ENCODE assay signal across 8 cellular contexts in genomic region chr9:128771745-128772519, GRCh38. TPM values are rescaled to one million over a fixed set of nuclear protein-coding genes. Genes with fewer than 3 reads are reported as not detected.
DNase-seq lines count a peak whose midpoint lies in the region; ATAC-seq and TF ChIP-seq lines count a peak whose summit lies in the region.

ZER1 (minus strand) TSS chr9:128771927; CDS start chr9:128755565, 16,362 bp downstream.

- ATAC-seq in GM21576 (IDR thresholded peaks at IDR 0.05; ENCODE audit: unreplicated experiment) (peak; percentile 83), esophagus mucosa (peak; percentile 97)

- H3K27ac Mint-ChIP-seq in activated T-cell treated with anti-CD3 and anti-CD28 coated beads, Interleukin-2, amount 50 U/mL, for 24 hours, result peak within 1 kb of the TSS; percentile 94

- no peaks in the 10 kb centered on the region for H3K9me3 ChIP-seq in muscle layer of duodenum (ENCODE audit: control insufficient read depth in 1 of 2, low read length in 2 of 2)

- DNase-seq in DMS 273 (lab: John Stamatoyannopoulos, UW; ENCODE audit: unreplicated experiment), result peak; percentile 96
- DNase-seq in Jurkat, Clone E6-1 (ENCODE audit: low read depth, low spot score), result peak; percentile 76
- peak; percentile 98 for DNase-seq in activated T-cell treated with anti-CD3 and anti-CD28 coated beads, Interleukin-2, amount 50 U/mL, for 24 hours
- DNase-seq in stimulated activated CD8-positive, alpha-beta memory T cell treated with anti-CD3 and anti-CD28 coated beads, Interleukin-7, amount 100 ng/mL, for 24 hours (ENCODE audit: low read depth), result peak; percentile 90

- H3K27me3 ChIP-seq in muscle layer of duodenum (ENCODE audit: low read depth, low read length), result no peaks in the 10 kb centered on the region

- peak within 1 kb of the TSS; percentile 93 for H3K4me3 Mint-ChIP-seq in activated T-cell treated with anti-CD3 and anti-CD28 coated beads, Interleukin-2, amount 50 U/mL, for 24 hours

- H3K27ac ChIP-seq in muscle layer of duodenum (ENCODE audit: low read length), result peak within 1 kb of the TSS; percentile 90

- no peaks in the 10 kb centered on the region for H3K9me3 Mint-ChIP-seq in activated T-cell treated with anti-CD3 and anti-CD28 coated beads, Interleukin-2, amount 50 U/mL, for 24 hours

- H3K27me3 Mint-ChIP-seq in activated T-cell treated with anti-CD3 and anti-CD28 coated beads, Interleukin-2, amount 50 U/mL, for 24 hours, result no peaks in the 10 kb centered on the region

- H3K4me1 ChIP-seq in muscle layer of duodenum (ENCODE audit: control insufficient read depth in 1 of 2, insufficient read depth in 2 of 2, low read length in 2 of 2), result peaks cover 0 to 15% of the 10 kb centered on the region in 2 donors

- peak within 1 kb of the TSS; percentile 94 for H3K4me3 ChIP-seq in Jurkat, Clone E6-1 (ENCODE audit: low read length)
- H3K4me3 ChIP-seq in muscle layer of duodenum (ENCODE audit: low read depth in 1 of 2, low read length in 2 of 2), result peak within 1 kb of the TSS; percentile 96 to 97

- H3K4me1 Mint-ChIP-seq in activated T-cell treated with anti-CD3 and anti-CD28 coated beads, Interleukin-2, amount 50 U/mL, for 24 hours (ENCODE audit: low read depth), result peaks cover 35% of the 10 kb centered on the region

- H3K36me3 ChIP-seq in muscle layer of duodenum (ENCODE audit: control insufficient read depth in 1 of 2, insufficient read depth in 2 of 2, low read length in 2 of 2), result peaks cover 0 to 6% of the 10 kb centered on the region in 2 donors

- peaks cover 8% of the 10 kb centered on the region for H3K36me3 Mint-ChIP-seq in activated T-cell treated with anti-CD3 and anti-CD28 coated beads, Interleukin-2, amount 50 U/mL, for 24 hours (ENCODE audit: low read depth)

TF ChIP-seq in PFSK-1, 5 proteins besides CTCF, POLR2A, EP300 and RAD21:
- 0 out of 2 replicates have a peak, but pooled peaks have one; percentile 55 for TF ChIP-seq SIN3A (IDR thresholded peaks at IDR 0.05; ENCODE audit: borderline replicate concordance, insufficient read depth, low read length)
- peak; percentile 72 for TF ChIP-seq POLR2AphosphoS5 (IDR thresholded peaks at IDR 0.05; ENCODE audit: low read depth, low read length)
- peak; percentile 98 for TF ChIP-seq FOXP2 (optimal IDR thresholded peaks at IDR 0.05; ENCODE audit: borderline replicate concordance, extremely low read depth, extremely low read length, insufficient read depth)
- TF ChIP-seq, protein P1, sequence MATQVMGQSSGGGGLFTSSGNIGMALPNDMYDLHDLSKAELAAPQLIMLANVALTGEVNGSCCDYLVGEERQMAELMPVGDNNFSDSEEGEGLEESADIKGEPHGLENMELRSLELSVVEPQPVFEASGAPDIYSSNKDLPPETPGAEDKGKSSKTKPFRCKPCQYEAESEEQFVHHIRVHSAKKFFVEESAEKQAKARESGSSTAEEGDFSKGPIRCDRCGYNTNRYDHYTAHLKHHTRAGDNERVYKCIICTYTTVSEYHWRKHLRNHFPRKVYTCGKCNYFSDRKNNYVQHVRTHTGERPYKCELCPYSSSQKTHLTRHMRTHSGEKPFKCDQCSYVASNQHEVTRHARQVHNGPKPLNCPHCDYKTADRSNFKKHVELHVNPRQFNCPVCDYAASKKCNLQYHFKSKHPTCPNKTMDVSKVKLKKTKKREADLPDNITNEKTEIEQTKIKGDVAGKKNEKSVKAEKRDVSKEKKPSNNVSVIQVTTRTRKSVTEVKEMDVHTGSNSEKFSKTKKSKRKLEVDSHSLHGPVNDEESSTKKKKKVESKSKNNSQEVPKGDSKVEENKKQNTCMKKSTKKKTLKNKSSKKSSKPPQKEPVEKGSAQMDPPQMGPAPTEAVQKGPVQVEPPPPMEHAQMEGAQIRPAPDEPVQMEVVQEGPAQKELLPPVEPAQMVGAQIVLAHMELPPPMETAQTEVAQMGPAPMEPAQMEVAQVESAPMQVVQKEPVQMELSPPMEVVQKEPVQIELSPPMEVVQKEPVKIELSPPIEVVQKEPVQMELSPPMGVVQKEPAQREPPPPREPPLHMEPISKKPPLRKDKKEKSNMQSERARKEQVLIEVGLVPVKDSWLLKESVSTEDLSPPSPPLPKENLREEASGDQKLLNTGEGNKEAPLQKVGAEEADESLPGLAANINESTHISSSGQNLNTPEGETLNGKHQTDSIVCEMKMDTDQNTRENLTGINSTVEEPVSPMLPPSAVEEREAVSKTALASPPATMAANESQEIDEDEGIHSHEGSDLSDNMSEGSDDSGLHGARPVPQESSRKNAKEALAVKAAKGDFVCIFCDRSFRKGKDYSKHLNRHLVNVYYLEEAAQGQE (IDR thresholded peaks at IDR 0.05; ENCODE audit: insufficient read depth in 1 of 2, low read depth in 2 of 2, low read length in 2 of 2), result peak in 1 of 2 experiments; percentile 52; a peak in 1 of 4 replicates
- TF ChIP-seq TAF1 (IDR thresholded peaks at IDR 0.05; ENCODE audit: borderline replicate concordance, insufficient read depth, low read length), result peak; percentile 86

RNA-seq across cellular contexts. Expression of gene ZER1, which starts in this region (rescaled TPM):
- polyA plus RNA-seq in Jurkat, Clone E6-1 (2012; ENCODE audit: insufficient read depth, insufficient read length), result 10.7 TPM
- 23.1 TPM for polyA plus RNA-seq in PFSK-1 (2012; ENCODE audit: insufficient read length, low read depth)
- 23.2 TPM for total RNA-seq in esophagus mucosa

Comparison
In these comparisons a context has a peak if more than half of its experiments do, and no peak if none do; other contexts are left out.
1. Peak in every context shown above with its lines: DNase-seq, ATAC-seq, H3K4me3 ChIP-seq and H3K27ac ChIP-seq.